Comparison of ENCODE assay signal across 9 cellular contexts in genomic region chr6:21263531-21264287, GRCh38.
DNase-seq lines count a peak whose midpoint lies in the region; TF ChIP-seq lines count a peak whose summit lies in the region.
"Had no signal": no experiment of that assay in that cellular context is flagged by ENCODE, and none has a peak within 500 bp of the region (broad histone marks: within the 10 kb centered on the region; RNA-seq: fewer than 3 reads in every experiment).

No MANE protein-coding gene starts in this region.

- H3K27me3 Mint-ChIP-seq in activated naive CD4-positive, alpha-beta T cell treated with anti-CD3 and anti-CD28 coated beads for 36 hours (ENCODE audit: low read depth), result peaks cover 8% of the 10 kb centered on the region

- H3K4me3 Mint-ChIP-seq in activated naive CD4-positive, alpha-beta T cell treated with anti-CD3 and anti-CD28 coated beads for 36 hours, result no peak overlapping the region
- H3K4me3 Mint-ChIP-seq: brain had no signal

- no peak for TF ChIP-seq EP300 in esophagus muscularis mucosa (IDR thresholded peaks at IDR 0.05)

- no peak for TF ChIP-seq POLR2A in esophagus muscularis mucosa (IDR thresholded peaks at IDR 0.05; ENCODE audit: low read depth)

- H3K36me3 ChIP-seq in esophagus muscularis mucosa, result no peaks in the 10 kb centered on the region

- H3K4me1 ChIP-seq in esophagus muscularis mucosa, result no peaks in the 10 kb centered on the region

- no peak overlapping the region for H3K27ac Mint-ChIP-seq in activated naive CD4-positive, alpha-beta T cell treated with anti-CD3 and anti-CD28 coated beads for 36 hours

- no peak overlapping the region for H3K4me3 ChIP-seq in esophagus muscularis mucosa

- peak; percentile 87 for DNase-seq in ELR (ENCODE audit: low read depth)
- peak; percentile 89 for DNase-seq in H4 (ENCODE audit: low spot score)
- peak; percentile 68 for DNase-seq in NCI-H2196 treated with DMSO at 0.1 percent for 48 hours (lab: John Stamatoyannopoulos, UW; ENCODE audit: unreplicated experiment)
- DNase-seq in esophagus muscularis mucosa (ENCODE audit: extremely low spot score), result peak; percentile 45
- no peak for DNase-seq in HUDEP-2 (lab: John Stamatoyannopoulos, UW; ENCODE audit: unreplicated experiment in 76 of 76)
- DNase-seq in cerebellum (ENCODE audit: low spot score), result no peak
- no peak for DNase-seq in activated naive CD4-positive, alpha-beta T cell treated with anti-CD3 and anti-CD28 coated beads for 36 hours
- no peak for DNase-seq in dedifferentiated amniotic fluid mesenchymal stem cell (ENCODE audit: extremely low spot score)

- intact Hi-C loops in esophagus muscularis mucosa (cut with DNase I), result no loop called here
- intact Hi-C loops in activated naive CD4-positive, alpha-beta T cell treated with anti-CD3 and anti-CD28 coated beads for 36 hours (cut with micrococcal nuclease), result no loop called here

- H3K9me3 ChIP-seq in esophagus muscularis mucosa, result no peaks in the 10 kb centered on the region

- WGBS in esophagus muscularis mucosa, result 85% methylated on average over 17 of the region's 18 CpGs

- no peaks in the 10 kb centered on the region for H3K36me3 Mint-ChIP-seq in activated naive CD4-positive, alpha-beta T cell treated with anti-CD3 and anti-CD28 coated beads for 36 hours (ENCODE audit: low read depth)
- H3K36me3 Mint-ChIP-seq: brain had no signal

- H3K27me3 ChIP-seq in esophagus muscularis mucosa, result no peaks in the 10 kb centered on the region

- peaks cover 13% of the 10 kb centered on the region for H3K4me1 Mint-ChIP-seq in activated naive CD4-positive, alpha-beta T cell treated with anti-CD3 and anti-CD28 coated beads for 36 hours (ENCODE audit: low read depth)

- TF ChIP-seq CTCF in esophagus muscularis mucosa (IDR thresholded peaks at IDR 0.05), result no peak

- CTCF ChIA-PET in activated naive CD4-positive, alpha-beta T cell treated with anti-CD3 and anti-CD28 coated beads for 36 hours (lab: Charles Lee), result interaction anchor here (0.6 kb wide), 1 partner anchor 66 kb away, joined by 3 read pairs; no protein-coding TSS in a partner anchor

- H3K9me3 Mint-ChIP-seq in activated naive CD4-positive, alpha-beta T cell treated with anti-CD3 and anti-CD28 coated beads for 36 hours, result peaks cover 2% of the 10 kb centered on the region

- no peak overlapping the region for H3K27ac ChIP-seq in esophagus muscularis mucosa (replicated peaks in 1 of 4)

Comparison
In these comparisons a context has a peak if more than half of its experiments do, and no peak if none do; other contexts are left out.
1. DNase-seq: peak in ELR (single experiment), H4 (single experiment), NCI-H2196 treated with DMSO at 0.1 percent for 48 hours (single experiment) and esophagus muscularis mucosa (single experiment); none in HUDEP-2 (0 of 76), cerebellum (single experiment), activated naive CD4-positive, alpha-beta T cell treated with anti-CD3 and anti-CD28 coated beads for 36 hours (single experiment) and dedifferentiated amniotic fluid mesenchymal stem cell (single experiment).